ENCODE assay signal across 1 cellular context in the genomic region with DNA sequence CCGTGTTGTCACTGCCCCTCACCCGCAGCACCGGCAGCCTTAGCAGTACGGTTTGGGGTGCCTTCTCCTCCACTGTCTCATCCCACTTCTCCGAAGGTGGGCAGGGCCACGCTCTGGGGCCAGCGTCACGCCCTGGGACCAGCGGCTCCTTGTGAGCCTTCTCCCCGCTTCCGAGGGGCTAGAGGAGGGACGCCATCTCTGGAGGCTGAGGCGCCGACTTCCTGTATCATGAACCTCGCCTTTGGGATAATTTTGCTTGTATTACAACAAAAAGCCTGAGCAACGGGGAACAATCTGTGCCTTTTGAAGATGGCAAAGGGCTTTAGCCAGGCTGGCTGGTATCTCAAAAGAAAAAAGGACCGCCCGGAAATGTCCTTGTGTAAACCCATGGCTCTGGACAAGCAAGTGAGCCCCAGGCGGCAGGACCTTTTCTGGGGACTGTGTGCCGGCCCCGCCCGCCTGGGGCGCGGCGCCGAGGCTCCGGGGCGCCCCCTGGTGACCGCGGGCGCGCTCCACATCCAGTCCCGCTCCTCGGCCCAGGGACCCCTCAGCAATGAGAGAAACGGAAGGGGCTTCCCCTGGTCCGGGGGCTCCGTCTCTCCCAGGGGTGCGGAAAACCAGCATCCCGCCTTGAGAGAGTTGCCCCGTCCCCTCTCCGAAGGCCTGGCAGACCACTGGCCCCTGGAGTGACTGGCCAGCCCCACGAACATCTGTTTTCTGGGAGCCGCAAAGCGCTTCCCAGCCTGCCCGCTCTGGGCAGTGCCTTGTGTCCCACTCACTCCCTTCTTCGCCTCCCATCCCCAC.
A peak's percentile ranks its signal among the peaks of the same experiment; 100 is the strongest.
TF ChIP-seq lines count a peak whose summit lies in the region.

No MANE protein-coding gene starts in this region.

TF ChIP-seq in H1, 55 proteins besides CTCF, POLR2A, EP300 and RAD21:
- TF ChIP-seq CTBP2 (IDR thresholded peaks at IDR 0.05; ENCODE audit: borderline replicate concordance, insufficient read depth, insufficient read length, low read length): peak; percentile 61
- no peak for TF ChIP-seq TCF12 (IDR thresholded peaks at IDR 0.05; ENCODE audit: low read depth, low read length)
- TF ChIP-seq ASH2L (IDR thresholded peaks at IDR 0.05; ENCODE audit: low read length): peak; percentile 74
- peak; percentile 82; the same call in 1 of the 2 replicates for TF ChIP-seq RBBP5 (IDR thresholded peaks at IDR 0.05; ENCODE audit: borderline replicate concordance, low read depth, low read length)
- TF ChIP-seq TAF1 (IDR thresholded peaks at IDR 0.05; ENCODE audit: low read depth, low read length): peak; percentile 36; the same call in 1 of the 2 replicates
- TF ChIP-seq KDM4A (IDR thresholded peaks at IDR 0.05; ENCODE audit: low read depth, low read length, severe bottlenecking): peak; percentile 33
- no peak for TF ChIP-seq TAF7 (optimal IDR thresholded peaks at IDR 0.05; ENCODE audit: borderline replicate concordance, low read depth, low read length)
